In the genomic region with DNA sequence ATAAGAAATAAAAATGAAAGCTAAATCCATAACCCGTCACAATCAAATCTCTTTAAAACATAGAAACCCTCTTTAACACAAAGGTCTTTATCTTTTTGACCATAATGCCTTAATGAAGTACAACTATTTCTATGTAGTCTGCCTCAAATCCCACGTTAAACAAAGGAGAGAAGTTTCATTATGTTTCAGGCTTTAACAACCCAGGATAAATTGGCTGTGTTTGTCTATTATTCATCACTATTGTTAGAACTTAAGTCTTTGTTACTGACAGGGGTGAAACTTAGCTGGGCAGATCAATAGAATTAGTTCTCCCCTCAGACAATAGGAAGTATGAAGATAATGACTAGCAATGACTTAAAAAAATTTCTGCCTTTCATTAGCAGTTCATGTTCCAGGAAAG, we compare ENCODE assay signal across 27 cellular contexts. TPM values are rescaled to one million over a fixed set of nuclear protein-coding genes. Genes with fewer than 3 reads are reported as not detected.
"Had no signal": no experiment of that assay in that cellular context is flagged by ENCODE, and none has a peak within 500 bp of the region (broad histone marks: within the 10 kb centered on the region; RNA-seq: fewer than 3 reads in every experiment).

No MANE protein-coding gene starts in this region.

- FAIRE-seq: kidney had no signal

- H3K9me3 ChIP-seq: gastroesophageal sphincter, heart left ventricle, psoas muscle, sigmoid colon, spleen, transverse colon, upper lobe of right lung, uterus had no signal

- H3K36me3 ChIP-seq: gastroesophageal sphincter, heart left ventricle, sigmoid colon, spleen, transverse colon, upper lobe of right lung, uterus had no signal

- H3K36me3 Mint-ChIP-seq: memory B cell; natural killer cell; stimulated activated memory B cell treated with anti-CD40 and anti-IgM and Interleukin-4, amounts not matched to agents 10 μg/mL and 1 μg/mL and 100 μg/mL, for 72 hours had no signal

- H3K9me3 Mint-ChIP-seq: effector memory CD8-positive, alpha-beta T cell; natural killer cell; stimulated activated memory B cell treated with anti-CD40 and anti-IgM and Interleukin-4, amounts not matched to agents 10 μg/mL and 1 μg/mL and 100 μg/mL, for 72 hours; stimulated activated naive CD8-positive, alpha-beta T cell treated with anti-CD3 and anti-CD28 coated beads, Interleukin-15, Interleukin-2, amounts not matched to agents 100 ng/mL and 50 ng/mL, for 24 hours had no signal

- H3K9ac ChIP-seq: parathyroid adenoma had no signal

- H3K4me2 ChIP-seq: hepatocyte had no signal

- H3K4me3 Mint-ChIP-seq: effector memory CD8-positive, alpha-beta T cell; memory B cell; natural killer cell; stimulated activated memory B cell treated with anti-CD40 and anti-IgM and Interleukin-4, amounts not matched to agents 10 μg/mL and 1 μg/mL and 100 μg/mL, for 72 hours; stimulated activated naive CD8-positive, alpha-beta T cell treated with anti-CD3 and anti-CD28 coated beads, Interleukin-15, Interleukin-2, amounts not matched to agents 100 ng/mL and 50 ng/mL, for 24 hours had no signal

- H3K27ac ChIP-seq: coronary artery, epithelial cell of prostate, foreskin keratinocyte, gastroesophageal sphincter, heart left ventricle, hepatocyte, parathyroid adenoma, psoas muscle, sigmoid colon, spleen, transverse colon, upper lobe of right lung, uterus had no signal

- H3K27me3 ChIP-seq: gastroesophageal sphincter, hepatocyte, sigmoid colon, transverse colon, upper lobe of right lung, uterus had no signal

- H3K27me3 Mint-ChIP-seq: stimulated activated naive CD8-positive, alpha-beta T cell treated with anti-CD3 and anti-CD28 coated beads, Interleukin-15, Interleukin-2, amounts not matched to agents 100 ng/mL and 50 ng/mL, for 24 hours had no signal

- H3K4me3 ChIP-seq: coronary artery, gastroesophageal sphincter, heart left ventricle, hepatocyte, lung, psoas muscle, sigmoid colon, spleen, transverse colon, upper lobe of right lung, uterus had no signal

- H2AFZ ChIP-seq: hepatocyte, parathyroid adenoma had no signal

- H3K27ac Mint-ChIP-seq: effector memory CD8-positive, alpha-beta T cell; memory B cell; natural killer cell; stimulated activated memory B cell treated with anti-CD40 and anti-IgM and Interleukin-4, amounts not matched to agents 10 μg/mL and 1 μg/mL and 100 μg/mL, for 72 hours; stimulated activated naive CD8-positive, alpha-beta T cell treated with anti-CD3 and anti-CD28 coated beads, Interleukin-15, Interleukin-2, amounts not matched to agents 100 ng/mL and 50 ng/mL, for 24 hours had no signal

- H3K4me1 ChIP-seq: foreskin keratinocyte, parathyroid adenoma, psoas muscle, spleen, upper lobe of right lung, uterus had no signal

- DNase-seq: dermis blood vessel endothelial cell; effector memory CD8-positive, alpha-beta T cell; foreskin keratinocyte; heart left ventricle; kidney; midbrain; natural killer cell; psoas muscle; right cardiac atrium; sigmoid colon; spleen; stimulated activated CD4-positive, alpha-beta T cell treated with anti-CD3 and anti-CD28 coated beads, Interleukin-4, amount 100 ng/mL, for 4 hours; transverse colon; upper lobe of right lung; uterus had no signal

RNA-seq across cellular contexts. Expression of gene METTL24, which starts 10.1 kb away (rescaled TPM):
- total RNA-seq: dermis blood vessel endothelial cell, esophagus mucosa, foreskin keratinocyte, myocyte, psoas muscle had no signal
- polyA plus RNA-seq: foreskin keratinocyte, heart left ventricle, neural cell, spleen had no signal

RNA-seq across cellular contexts. Expression of gene DDO, which starts 47.1 kb away (rescaled TPM):
- total RNA-seq: foreskin keratinocyte had no signal
- polyA plus RNA-seq: foreskin keratinocyte, neural cell had no signal
